Comparison of ENCODE assay signal across 8 cellular contexts in the genomic region with DNA sequence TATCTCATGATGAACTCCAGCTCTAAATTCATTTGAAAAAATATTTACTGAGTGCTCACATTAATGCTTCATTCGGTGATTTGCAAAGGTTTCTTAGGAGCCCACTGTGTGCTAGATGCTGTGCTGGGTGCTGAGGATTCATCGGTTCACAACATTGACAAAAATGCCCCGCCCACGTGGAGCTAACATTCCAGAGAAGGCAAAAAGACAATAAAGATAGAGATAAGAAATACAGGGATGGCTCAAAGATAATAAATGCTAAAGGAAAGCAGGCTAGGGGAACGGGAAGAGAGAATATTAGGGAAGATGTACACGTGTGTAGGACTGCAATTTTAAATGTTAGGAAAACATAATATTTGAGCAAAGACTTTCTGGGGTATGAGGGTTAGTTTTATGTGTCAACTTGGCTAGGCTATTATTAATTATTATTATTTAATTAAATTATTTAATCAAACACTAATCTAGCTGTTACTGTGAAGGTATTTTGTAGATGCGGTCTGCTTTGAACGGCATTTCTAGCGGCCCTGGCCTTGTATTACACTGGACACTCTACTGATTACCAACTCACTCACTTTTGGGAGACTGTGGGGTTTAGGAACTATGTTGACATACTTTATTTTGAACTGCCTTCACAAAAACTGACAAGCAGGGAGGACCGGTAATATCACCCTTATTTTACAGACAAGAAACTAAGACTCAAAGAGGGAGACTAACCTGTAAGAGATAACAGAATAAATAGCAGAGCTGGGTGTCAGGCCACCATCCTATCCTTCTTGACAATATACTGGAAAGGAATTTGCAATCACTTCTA.
DNase-seq lines count a peak whose midpoint lies in the region; ATAC-seq, FAIRE-seq and TF ChIP-seq lines count a peak whose summit lies in the region.

No MANE protein-coding gene starts in this region.

- no peak overlapping the region for H3K27ac ChIP-seq in DOHH2 (ENCODE audit: low read depth, low read length)
- peak overlapping the region; percentile 97 for H3K27ac ChIP-seq in endothelial cell of umbilical vein (ENCODE audit: insufficient read depth, low read depth, low read length)
- H3K27ac ChIP-seq in pancreas = peak overlapping the region; percentile 77 to 96 (median 91)

- 33 to 35% methylated on average over 10 of the region's 10 CpGs for WGBS in pancreas, 2 donors

- H3K9ac ChIP-seq in endothelial cell of umbilical vein (replicated peaks; ENCODE audit: extremely low read depth, insufficient read depth, low read length) = peak overlapping the region; percentile 93

- CTCF ChIA-PET in endothelial cell of umbilical vein (lab: Charles Lee) = interaction anchor here (0.6 to 2.4 kb wide), 8 partner anchors 29 to 284 kb away, joined by 3 to 81 read pairs (median 8); a partner anchor contains a TSS

- no peak for TF ChIP-seq POLR2A in endothelial cell of umbilical vein (IDR thresholded peaks at IDR 0.05; ENCODE audit: low read depth, low read length)

- H3K36me3 ChIP-seq in DOHH2 (ENCODE audit: control insufficient read depth, low read length) (no peaks in the 10 kb centered on the region), endothelial cell of umbilical vein (ENCODE audit: control insufficient read depth in 2 of 2, extremely low read depth in 1 of 2, insufficient read depth in 2 of 2, low read length in 2 of 2) (no peaks in the 10 kb centered on the region), pancreas (no peaks in the 10 kb centered on the region)

- H3K4me2 ChIP-seq in DOHH2 (ENCODE audit: low read length) = peak overlapping the region; percentile 93
- peak overlapping the region; percentile 87 for H3K4me2 ChIP-seq in endothelial cell of umbilical vein (ENCODE audit: insufficient read depth, low read length)

- H3K9me1 ChIP-seq in endothelial cell of umbilical vein (replicated peaks; ENCODE audit: control insufficient read depth, extremely low read depth, insufficient read depth, low read length) = no peaks in the 10 kb centered on the region

- H3K4me1 ChIP-seq in DOHH2 (ENCODE audit: control insufficient read depth, low read length) (peaks cover 52% of the 10 kb centered on the region), endothelial cell of umbilical vein (ENCODE audit: control insufficient read depth, extremely low read depth, insufficient read depth, low read length) (peaks cover 28% of the 10 kb centered on the region), pancreas (peaks cover 0 to 19% (median 17%) of the 10 kb centered on the region in 3 donors)

- peaks cover 20% of the 10 kb centered on the region for H3F3A ChIP-seq in DOHH2 (ENCODE audit: control insufficient read depth, insufficient read depth)

- no peaks in the 10 kb centered on the region for H4K20me1 ChIP-seq in DOHH2 (ENCODE audit: control insufficient read depth, insufficient read depth, low read depth, low read length)
- no peaks in the 10 kb centered on the region for H4K20me1 ChIP-seq in endothelial cell of umbilical vein (replicated peaks; ENCODE audit: control insufficient read depth, extremely low read depth, insufficient read depth, low read length)

- BruUV-seq in endothelial cell of umbilical vein (replicated peaks; lab: Mats Ljungman, UMichigan) = no TSS peak

- no peaks in the 10 kb centered on the region for H3K27me3 ChIP-seq in DOHH2 (ENCODE audit: control insufficient read depth, low read length)
- H3K27me3 ChIP-seq in endothelial cell of umbilical vein (ENCODE audit: control insufficient read depth in 2 of 2, insufficient read depth in 2 of 2, low read length in 2 of 2) = no peaks in the 10 kb centered on the region
- no peaks in the 10 kb centered on the region for H3K27me3 ChIP-seq in pancreas

- peak overlapping the region; percentile 90 for H3K4me3 ChIP-seq in DOHH2 (ENCODE audit: low read length)
- H3K4me3 ChIP-seq in endothelial cell of umbilical vein (replicated peaks in 1 of 3; ENCODE audit: insufficient read depth in 1 of 3, low read depth in 1 of 3, low read length in 3 of 3) = peak overlapping the region in 2 of 3 experiments; percentile 69 to 86
- H3K4me3 ChIP-seq in pancreas = peak overlapping the region; percentile 19 to 71 (median 48)

- H3K9me2 ChIP-seq in DOHH2 (replicated peaks; ENCODE audit: control insufficient read depth, low read length) = no peaks in the 10 kb centered on the region

- DNase-seq in OCI-M1 (lab: John Stamatoyannopoulos, UW) (peak; percentile 68), endothelial cell of umbilical vein (ENCODE audit: low read depth, low spot score) (no peak), pancreas (no peak), NCI-H2029 (lab: John Stamatoyannopoulos, UW) (no peak), Kasumi-1 (lab: John Stamatoyannopoulos, UW) (no peak), activated gamma-delta T cell (lab: John Stamatoyannopoulos, UW) (no peak)
- DNase-seq in stimulated activated CD8-positive, alpha-beta memory T cell treated with anti-CD3 and anti-CD28 coated beads, Interleukin-4, amount 100 ng/mL, for 48 hours = no peak

- H3K9me3 ChIP-seq in DOHH2 (ENCODE audit: control insufficient read depth, insufficient read depth, low read length) (no peaks in the 10 kb centered on the region), endothelial cell of umbilical vein (replicated peaks; ENCODE audit: control insufficient read depth, insufficient read depth, low read length) (no peaks in the 10 kb centered on the region), pancreas (no peaks in the 10 kb centered on the region)

- peak in 1 of 4 donors; percentile 1 for ATAC-seq in pancreas

- POLR2A ChIA-PET in endothelial cell of umbilical vein (lab: Charles Lee) = interaction anchor here (1.5 to 1.9 kb wide), 2 partner anchors 62 kb away, joined by 5 to 6 read pairs; a partner anchor contains a TSS

- no peak overlapping the region for H2AFZ ChIP-seq in endothelial cell of umbilical vein (ENCODE audit: low read depth, low read length)

- TF ChIP-seq CTCF in DOHH2 (IDR thresholded peaks at IDR 0.05; ENCODE audit: low read depth, low read length, poor library complexity, severe bottlenecking) (no peak), endothelial cell of umbilical vein (IDR thresholded peaks at IDR 0.05; ENCODE audit: extremely low read depth in 1 of 2, insufficient read depth in 1 of 2, low read depth in 1 of 2, low read length in 2 of 2) (no peak), pancreas (IDR thresholded peaks at IDR 0.05) (no peak)

- dilution Hi-C loops in endothelial cell of umbilical vein (cut with MboI; ENCODE audit: extremely low pct_ligation_motif_present, low sequenced_read_pairs) = no loop called here

- H3K79me2 ChIP-seq in DOHH2 (ENCODE audit: control insufficient read depth, low read length) (peaks cover 6% of the 10 kb centered on the region; the same call in 1 of the 2 replicates), endothelial cell of umbilical vein (ENCODE audit: control insufficient read depth, insufficient read depth, low read length) (no peaks in the 10 kb centered on the region)

- FAIRE-seq in endothelial cell of umbilical vein (lab: Jason Lieb, UNC) (no peak), pancreas (lab: Jason Lieb, UNC) (no peak)

- intact Hi-C loops in endothelial cell of umbilical vein (cut with micrococcal nuclease) (loop anchor here (5.0 kb wide), 2 partner anchors 694 to 1034 kb away; no protein-coding TSS in a partner anchor), pancreas (cut with DNase I) (loop anchor here in 1 of 3 donors (5.0 kb wide), 1 partner anchor 274 kb away; no protein-coding TSS in a partner anchor)

TF ChIP-seq in endothelial cell of umbilical vein, 7 proteins besides CTCF, POLR2A, EP300 and RAD21:
- TF ChIP-seq, protein P1, sequence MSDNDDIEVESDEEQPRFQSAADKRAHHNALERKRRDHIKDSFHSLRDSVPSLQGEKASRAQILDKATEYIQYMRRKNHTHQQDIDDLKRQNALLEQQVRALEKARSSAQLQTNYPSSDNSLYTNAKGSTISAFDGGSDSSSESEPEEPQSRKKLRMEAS (IDR thresholded peaks at IDR 0.05; ENCODE audit: insufficient read depth, insufficient read length) = no peak
- no peak for TF ChIP-seq MYC (IDR thresholded peaks at IDR 0.05; ENCODE audit: low read depth, low read length)
- no peak for TF ChIP-seq JUN (IDR thresholded peaks at IDR 0.05; ENCODE audit: borderline replicate concordance, insufficient read depth, insufficient read length, low read depth)
- no peak for TF ChIP-seq FOS (IDR thresholded peaks at IDR 0.05; ENCODE audit: borderline replicate concordance, insufficient read depth, low read length)
- no peak for TF ChIP-seq GATA2 (IDR thresholded peaks at IDR 0.05; ENCODE audit: insufficient read depth, insufficient read length, low read depth, low read length)
- no peak for TF ChIP-seq EZH2 (IDR thresholded peaks at IDR 0.05; ENCODE audit: borderline replicate concordance, low read depth, low read length, severe bottlenecking)
- no peak for TF ChIP-seq POLR2AphosphoS5 (IDR thresholded peaks at IDR 0.05; ENCODE audit: insufficient read depth, low read depth, low read length)
